20 cellular contexts compared by ENCODE assay signal in the genomic region with DNA sequence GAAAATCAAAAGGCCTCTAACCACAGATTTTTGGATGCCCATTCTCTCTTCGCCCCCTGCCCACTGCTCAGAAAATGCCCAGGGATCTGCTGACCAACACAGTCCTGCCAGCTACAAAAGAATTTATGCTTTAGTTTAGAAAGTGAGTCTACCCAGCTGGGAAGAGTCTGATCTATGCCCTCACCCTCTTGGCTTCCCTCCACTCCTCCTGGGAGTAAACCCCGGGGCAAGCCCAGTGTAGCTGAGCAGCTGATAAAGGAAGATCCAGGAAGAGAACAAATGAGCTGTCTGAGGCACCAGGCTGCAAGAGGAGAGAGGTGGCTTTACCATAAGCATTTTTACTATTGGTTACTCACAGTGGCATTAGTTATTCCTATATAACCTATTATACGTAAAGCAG. TPM values are rescaled to one million over a fixed set of nuclear protein-coding genes. Genes with fewer than 3 reads are reported as not detected.
DNase-seq lines count a peak whose midpoint lies in the region; ATAC-seq and TF ChIP-seq lines count a peak whose summit lies in the region.
"Had no signal": no experiment of that assay in that cellular context is flagged by ENCODE, and none has a peak within 500 bp of the region (broad histone marks: within the 10 kb centered on the region; RNA-seq: fewer than 3 reads in every experiment).

No MANE protein-coding gene starts in this region.

- no peaks in the 10 kb centered on the region for H3K9me3 ChIP-seq in adipocyte (ENCODE audit: control insufficient read depth, low read length)
- H3K9me3 ChIP-seq: Caco-2 had no signal

- no peaks in the 10 kb centered on the region for H3K27me3 ChIP-seq in adipocyte (replicated peaks; ENCODE audit: control insufficient read depth, insufficient read depth, low read length)
- H3K27me3 ChIP-seq: SJCRH30 had no signal

- H3K4me3 Mint-ChIP-seq in osteocyte (ENCODE audit: unreplicated experiment): no peak overlapping the region
- H3K4me3 Mint-ChIP-seq: CD4-positive, alpha-beta T cell had no signal

- no peak for ATAC-seq in GM18519 (IDR thresholded peaks at IDR 0.05; ENCODE audit: low FRiP score, unreplicated experiment)
- ATAC-seq: Panc1 had no signal

- H3K4me3 ChIP-seq in adipocyte (ENCODE audit: low read length) (no peak overlapping the region), epithelial cell of esophagus (ENCODE audit: low read length) (no peak overlapping the region)
- H3K4me3 ChIP-seq: SJCRH30 had no signal

- H3K27me3 Mint-ChIP-seq in osteocyte (ENCODE audit: unreplicated experiment): no peaks in the 10 kb centered on the region
- H3K27me3 Mint-ChIP-seq: CD4-positive, alpha-beta T cell had no signal

- H3K4me1 ChIP-seq in adipocyte (ENCODE audit: control insufficient read depth, insufficient read depth, low read length): peaks cover 4% of the 10 kb centered on the region
- H3K4me1 ChIP-seq: Caco-2, SJCRH30 had no signal

- H3K27ac Mint-ChIP-seq in osteocyte (ENCODE audit: unreplicated experiment): peak overlapping the region; percentile 84
- H3K27ac Mint-ChIP-seq: CD4-positive, alpha-beta T cell had no signal

- H3K4me1 Mint-ChIP-seq in osteocyte (ENCODE audit: unreplicated experiment): peaks cover 11% of the 10 kb centered on the region

- DNase-seq in EH (ENCODE audit: low read depth): peak; percentile 3
- DNase-seq in adipocyte (ENCODE audit: low read depth): peak; percentile 7
- DNase-seq in epithelial cell of esophagus (ENCODE audit: low read depth): peak; percentile 25
- DNase-seq in osteocyte (ENCODE audit: extremely low spot score, unreplicated experiment): no peak
- DNase-seq in anterior cingulate cortex (lab: John Stamatoyannopoulos, UW): no peak
- DNase-seq in COLO668 (lab: John Stamatoyannopoulos, UW; ENCODE audit: unreplicated experiment): no peak
- DNase-seq: Caco-2; CD4-positive, alpha-beta T cell; DMS 273 treated with DMSO at 0.1 percent for 48 hours; DND-41; GOT3; HCEC 1CT; KG1; NCI-H1105 treated with DMSO at 0.1 percent for 48 hours; NCI-H2029 treated with DMSO at 0.1 percent for 48 hours; NCI-H2171; NCI-H524 treated with DMSO at 0.1 percent for 48 hours; SJCRH30 had no signal

- H3K36me3 ChIP-seq in adipocyte (ENCODE audit: control insufficient read depth, insufficient read depth, low read length, severe bottlenecking): peaks cover 6% of the 10 kb centered on the region
- H3K36me3 ChIP-seq: SJCRH30 had no signal

- H3K9me3 Mint-ChIP-seq in osteocyte (ENCODE audit: unreplicated experiment): no peaks in the 10 kb centered on the region
- H3K9me3 Mint-ChIP-seq: CD4-positive, alpha-beta T cell had no signal

- peaks cover 23% of the 10 kb centered on the region for H3K36me3 Mint-ChIP-seq in osteocyte (ENCODE audit: unreplicated experiment)

- no peak overlapping the region for H3K9ac ChIP-seq in adipocyte (ENCODE audit: low read length)

- TF ChIP-seq CTCF in epithelial cell of esophagus (IDR thresholded peaks at IDR 0.05; ENCODE audit: insufficient read depth, low read depth, low read length, missing control alignments) (no peak), osteocyte (IDR thresholded peaks at IDR 0.05) (no peak)

RNA-seq across cellular contexts. Expression of gene RNF130, which starts 52.9 kb away (rescaled TPM):
- total RNA-seq in osteocyte: 70.8 and 78.4 TPM in 2 replicates

Comparison
In these comparisons a context has a peak if more than half of its experiments do, and no peak if none do; other contexts are left out.
1. DNase-seq: peak in EH (single experiment), adipocyte (single experiment) and epithelial cell of esophagus (single experiment); none in osteocyte (single experiment), anterior cingulate cortex (0 of 58) and COLO668 (single experiment).